Comparison of ENCODE assay signal across 8 cellular contexts in the genomic region with DNA sequence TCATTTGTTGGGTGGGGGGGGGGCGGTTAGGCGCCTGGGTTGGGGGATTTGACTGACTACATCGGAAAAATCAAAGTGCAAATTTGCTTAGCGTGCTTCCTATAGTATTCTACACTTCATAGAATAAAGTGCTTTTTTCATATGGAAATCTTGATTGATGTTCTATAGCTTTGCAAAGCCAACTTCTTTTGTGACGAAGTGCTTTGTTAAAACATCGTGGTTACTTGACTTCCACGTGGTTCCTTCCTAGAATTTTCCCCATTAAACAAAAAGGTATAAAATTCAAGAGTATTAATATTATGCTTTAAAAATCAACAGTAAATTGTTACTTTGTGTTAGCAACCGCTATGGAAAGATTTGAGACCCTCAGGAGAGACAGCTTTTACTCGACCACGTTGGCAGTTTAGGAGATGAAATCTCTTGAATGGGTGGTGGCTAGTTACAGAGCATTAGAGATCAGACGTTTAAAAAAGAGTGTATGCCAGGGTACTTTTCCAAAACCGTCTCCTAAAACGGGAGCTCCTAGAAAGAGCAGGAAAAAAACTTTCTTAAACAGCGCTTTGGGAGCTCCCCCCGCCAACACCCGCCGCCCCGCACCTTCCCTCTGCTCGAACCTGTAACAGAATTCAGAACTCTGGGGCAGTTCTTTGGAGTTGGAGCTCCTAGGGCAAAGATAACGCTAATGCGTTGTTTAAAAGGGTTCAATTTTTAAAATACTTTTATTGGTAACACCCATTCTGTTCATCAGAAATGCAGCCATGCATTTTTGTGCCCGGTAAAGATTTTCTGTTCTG. TPM values are rescaled to one million over a fixed set of nuclear protein-coding genes. Genes with fewer than 3 reads are reported as not detected.
A peak's percentile ranks its signal among the peaks of the same experiment; 100 is the strongest.
DNase-seq lines count a peak whose midpoint lies in the region; ATAC-seq and TF ChIP-seq lines count a peak whose summit lies in the region.

No MANE protein-coding gene starts in this region.

- DNase-seq in foreskin keratinocyte (no peak), psoas muscle (peak in 1 of 2 donors; percentile 20), GOT3 (lab: John Stamatoyannopoulos, UW) (no peak)
- DNase-seq in stimulated activated CD4-positive, alpha-beta T cell treated with anti-CD3 and anti-CD28 coated beads, Interleukin-2, amount 100 ng/mL, for 48 hours, result no peak

- intact Hi-C loops in psoas muscle (cut with DNase I), result loop anchor here in 1 of 2 donors (5.0 to 10.0 kb wide), 3 partner anchors 216 to 858 kb away; no protein-coding TSS in a partner anchor

- no peak for TF ChIP-seq CTCF in WI38 (IDR thresholded peaks at IDR 0.05; ENCODE audit: low read depth, low read length)
- no peak for TF ChIP-seq CTCF in foreskin keratinocyte (conservative IDR thresholded peaks at IDR 0.05)
- no peak for TF ChIP-seq CTCF in psoas muscle (IDR thresholded peaks at IDR 0.05)

- H3K4me1 ChIP-seq in foreskin keratinocyte, result peaks cover 18% of the 10 kb centered on the region
- no peaks in the 10 kb centered on the region for H3K4me1 ChIP-seq in psoas muscle

- H3K36me3 ChIP-seq in psoas muscle (ENCODE audit: insufficient read depth in 1 of 2, low read depth in 1 of 2), result no peaks in the 10 kb centered on the region

- no peaks in the 10 kb centered on the region for H3K27me3 ChIP-seq in foreskin keratinocyte
- peaks cover 2 to 36% (median 5%) of the 10 kb centered on the region in 3 donors for H3K27me3 ChIP-seq in psoas muscle (ENCODE audit: insufficient read depth in 3 of 3, low read length in 2 of 3)

- H3K27ac ChIP-seq in foreskin keratinocyte (peak overlapping the region; percentile 74), psoas muscle (peak overlapping the region; percentile 39)

- H3K9me3 ChIP-seq in psoas muscle, result no peaks in the 10 kb centered on the region

- H3K4me3 ChIP-seq in GM08714 (ENCODE audit: low read length), result peak overlapping the region; percentile 35
- H3K4me3 ChIP-seq in WI38 (ENCODE audit: low read depth, low read length), result peak overlapping the region; percentile 93
- H3K4me3 ChIP-seq in psoas muscle, result peak overlapping the region; percentile 69

- ATAC-seq in foreskin keratinocyte (no peak), psoas muscle (peak in 1 of 4 donors; percentile 45), GM18870 (IDR thresholded peaks at IDR 0.05; ENCODE audit: unreplicated experiment) (no peak), HG02678 (IDR thresholded peaks at IDR 0.05; ENCODE audit: unreplicated experiment) (no peak)

- WGBS in psoas muscle, 3 donors, result 3 to 5% (median 5%) methylated on average over 22 of the region's 22 CpGs

RNA-seq across cellular contexts. Expression of a gene that starts 0.9 kb away (rescaled TPM):
- 70.7 and 79.8 TPM in 2 replicates for total RNA-seq in foreskin keratinocyte
- 33.8 and 44.4 TPM in 2 replicates for polyA plus RNA-seq in foreskin keratinocyte
- 10 to 100 TPM in 3 of 4 donors, 1 to 10 TPM in 1; 9.8 to 20.2 (median 11.6) TPM for total RNA-seq in psoas muscle
- 1 to 10 TPM; 5.8 to 7.5 (median 6.0) TPM for polyA plus RNA-seq in psoas muscle

Comparison
In these comparisons a context has a peak if more than half of its experiments do, and no peak if none do; other contexts are left out.
1. H3K4me3 ChIP-seq: peak in every context shown above with its lines; median percentile 93 in WI38; 69 in psoas muscle; 35 in GM08714.